16 cellular contexts compared by ENCODE assay signal in the genomic region with DNA sequence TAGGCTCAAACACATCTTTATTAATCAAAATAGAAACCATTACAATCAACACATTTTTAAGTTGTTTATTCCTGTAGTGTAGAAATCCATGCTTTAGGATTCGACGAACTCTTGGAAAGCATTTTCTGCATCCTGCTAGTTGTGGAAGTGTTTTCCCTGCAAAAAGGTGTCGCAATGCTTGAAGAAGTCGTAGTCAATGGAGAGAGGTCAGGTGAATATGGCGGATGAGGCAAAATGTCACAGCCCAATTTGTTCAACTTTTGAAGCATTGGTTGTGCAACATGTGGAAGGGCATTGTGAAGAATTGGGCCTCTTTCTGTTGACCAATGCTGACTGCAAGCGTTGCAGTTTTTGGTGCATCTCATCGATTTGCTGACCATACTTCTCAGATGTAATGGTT.
"Had no signal": no experiment of that assay in that cellular context is flagged by ENCODE, and none has a peak within 500 bp of the region (broad histone marks: within the 10 kb centered on the region; RNA-seq: fewer than 3 reads in every experiment).

No MANE protein-coding gene starts in this region.

- H3K9me3 ChIP-seq: psoas muscle, vagina had no signal

- ATAC-seq: activated CD4-positive, CD25-positive, alpha-beta regulatory T cell treated with anti-CD3 and anti-CD28 coated beads, Interleukin-2, amount 50 U/mL, for 24 hours; foreskin keratinocyte; left ventricle myocardium superior; psoas muscle; sciatic nerve had no signal

- DNase-seq: activated effector memory CD4-positive, alpha-beta T cell treated with anti-CD3 and anti-CD28 coated beads, Interleukin-2, amount 50 U/mL, for 16 hours; activated naive CD8-positive, alpha-beta T cell treated with anti-CD3 and anti-CD28 coated beads, Interleukin-2, amount 10 ng/mL, durations not matched to agents 7 days and 5 days; anterior cingulate cortex; cerebellar nuclear complex; effector CD8-positive, alpha-beta T cell; foreskin keratinocyte; kidney glomerular epithelial cell; left ventricle myocardium superior; psoas muscle; SW 1271; T-helper 9 cell had no signal

- H3K27me3 Mint-ChIP-seq: activated naive CD8-positive, alpha-beta T cell treated with anti-CD3 and anti-CD28 coated beads, Interleukin-2, amount 10 ng/mL, durations not matched to agents 7 days and 5 days; memory B cell had no signal

- H3K9me3 Mint-ChIP-seq: activated naive CD8-positive, alpha-beta T cell treated with anti-CD3 and anti-CD28 coated beads, Interleukin-2, amount 10 ng/mL, durations not matched to agents 7 days and 5 days; memory B cell; neural progenitor cell had no signal

- H3K27ac Mint-ChIP-seq: activated naive CD8-positive, alpha-beta T cell treated with anti-CD3 and anti-CD28 coated beads, Interleukin-2, amount 10 ng/mL, durations not matched to agents 7 days and 5 days; memory B cell; neural progenitor cell had no signal

- H3K4me3 Mint-ChIP-seq: activated naive CD8-positive, alpha-beta T cell treated with anti-CD3 and anti-CD28 coated beads, Interleukin-2, amount 10 ng/mL, durations not matched to agents 7 days and 5 days; memory B cell; neural progenitor cell had no signal
